In the genomic region with DNA sequence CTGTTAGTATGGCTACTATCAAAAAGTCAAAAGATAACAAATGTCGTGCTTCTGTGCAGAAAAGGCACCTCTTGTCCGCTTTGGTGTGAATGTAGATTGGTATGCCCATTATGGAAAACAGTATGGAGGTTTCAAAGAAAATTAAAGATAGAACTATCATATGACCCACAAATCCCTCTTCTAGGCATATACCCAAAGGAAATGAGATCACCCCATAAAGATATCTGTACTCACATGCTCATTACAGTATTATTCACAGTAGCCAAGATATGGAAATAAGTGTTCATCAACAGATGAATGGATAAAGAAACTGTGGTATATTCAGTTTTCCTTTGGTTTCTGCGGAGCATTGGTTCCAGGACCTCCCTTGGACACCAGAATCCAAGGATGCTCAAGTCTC, we compare ENCODE assay signal across 8 cellular contexts.
"Had no signal": no experiment of that assay in that cellular context is flagged by ENCODE, and none has a peak within 500 bp of the region (broad histone marks: within the 10 kb centered on the region; RNA-seq: fewer than 3 reads in every experiment).

No MANE protein-coding gene starts in this region.

- ATAC-seq: HCT116, K562 had no signal

- H3K36me3 ChIP-seq: HAP-1 had no signal

- H3K9ac ChIP-seq: GM23248 had no signal

- H3K27ac ChIP-seq: GM23248 had no signal

- H3K4me3 ChIP-seq: GM23248, HAP-1, K562 had no signal

- H3K4me1 ChIP-seq: HAP-1 had no signal

- H3K9me3 ChIP-seq: HAP-1 had no signal

- DNase-seq: GM23248, GOT3, H7, IMR-90, KG1 had no signal
